In genomic region chr14:89303452-89304435, GRCh38 we compare ENCODE assay signal across 8 cellular contexts.
A peak's percentile ranks its signal among the peaks of the same experiment; 100 is the strongest.
DNase-seq lines count a peak whose midpoint lies in the region; ATAC-seq and TF ChIP-seq lines count a peak whose summit lies in the region.

No MANE protein-coding gene starts in this region.

- peak; percentile 62 for DNase-seq in AG08395 (ENCODE audit: low spot score)
- peak; percentile 66 for DNase-seq in NCI-H146 (lab: John Stamatoyannopoulos, UW)
- DNase-seq in foreskin fibroblast = peak; percentile 71 to 82
- DNase-seq in neural crest cell (ENCODE audit: low read depth, low spot score) = no peak
- DNase-seq in NCI-H82 (lab: John Stamatoyannopoulos, UW) = no peak

- no peaks in the 10 kb centered on the region for H3K9me3 Mint-ChIP-seq in neural crest cell

- peaks cover 44% of the 10 kb centered on the region for H3K4me1 Mint-ChIP-seq in neural crest cell

- no peaks in the 10 kb centered on the region for H3K27me3 Mint-ChIP-seq in neural crest cell (ENCODE audit: low read depth)

- TF ChIP-seq CTCF in WI38 (IDR thresholded peaks at IDR 0.05; ENCODE audit: low read depth, low read length) (no peak), foreskin fibroblast (IDR thresholded peaks at IDR 0.05; ENCODE audit: low read depth, low read length) (no peak), neural crest cell (conservative IDR thresholded peaks at IDR 0.05) (no peak)

- peak overlapping the region; percentile 95 for H3K27ac Mint-ChIP-seq in neural crest cell (ENCODE audit: unreplicated experiment)

- H3K36me3 Mint-ChIP-seq in neural crest cell (ENCODE audit: low read depth) = peaks cover 6% of the 10 kb centered on the region

- peak; percentile 59 for ATAC-seq in GM18517 (IDR thresholded peaks at IDR 0.05; ENCODE audit: unreplicated experiment)
- peak; percentile 58 for ATAC-seq in HG02870 (IDR thresholded peaks at IDR 0.05; ENCODE audit: unreplicated experiment)

- H3K4me3 Mint-ChIP-seq in neural crest cell = peak overlapping the region; percentile 13

- peak overlapping the region; percentile 48 for H3K4me3 ChIP-seq in WI38 (ENCODE audit: low read depth, low read length)
- peak overlapping the region; percentile 21 to 37 for H3K4me3 ChIP-seq in foreskin fibroblast (ENCODE audit: low read depth in 1 of 2, low read length in 2 of 2)

Comparison
In these comparisons a context has a peak if more than half of its experiments do, and no peak if none do; other contexts are left out.
1. DNase-seq: peak in AG08395 (single experiment), NCI-H146 (single experiment) and foreskin fibroblast (2 of 2); none in neural crest cell (single experiment) and NCI-H82 (single experiment).